ENCODE assay signal across 19 cellular contexts in genomic region chr5:141547921-141548320, GRCh38. TPM values are rescaled to one million over a fixed set of nuclear protein-coding genes. Genes with fewer than 3 reads are reported as not detected.
"Had no signal": no experiment of that assay in that cellular context is flagged by ENCODE, and none has a peak within 500 bp of the region (broad histone marks: within the 10 kb centered on the region; RNA-seq: fewer than 3 reads in every experiment).

No MANE protein-coding gene starts in this region.

- H3K27ac Mint-ChIP-seq: type B pancreatic cell had no signal

- FAIRE-seq: small intestine, urothelium cell line had no signal

- H3K27me3 Mint-ChIP-seq: naive thymus-derived CD4-positive, alpha-beta T cell; type B pancreatic cell had no signal

- H3K4me3 Mint-ChIP-seq: neural crest cell, type B pancreatic cell had no signal

- H3K4me3 ChIP-seq: dorsolateral prefrontal cortex, esophagus squamous epithelium, gastroesophageal sphincter, hepatocyte, right atrium auricular region, stomach had no signal

- H3K4me1 Mint-ChIP-seq: neural crest cell had no signal

- DNase-seq: cortex of kidney; dorsolateral prefrontal cortex; effector CD8-positive, alpha-beta T cell; esophagus squamous epithelium; glutamatergic neuron; left colon; left ventricle myocardium superior; naive thymus-derived CD4-positive, alpha-beta T cell; posterior cingulate gyrus; small intestine; stimulated activated CD4-positive, alpha-beta T cell treated with anti-CD3 and anti-CD28 coated beads, Interleukin-12 subunit alpha, Interleukin-12 subunit beta, amount 100 ng/mL, for 4 hours; stimulated activated naive CD4-positive, alpha-beta T cell; stomach had no signal

RNA-seq across cellular contexts. Expression of gene PCDHGC5, which starts 59.0 kb away (rescaled TPM):
- polyA plus RNA-seq: naive thymus-derived CD4-positive, alpha-beta T cell had no signal
